ENCODE assay signal across 1 cellular context in genomic region chrX:103818844-103819243, GRCh38.
TF ChIP-seq lines count a peak whose summit lies in the region.

No MANE protein-coding gene starts in this region.

TF ChIP-seq in IMR-90, 13 proteins besides CTCF, POLR2A, EP300 and RAD21:
- TF ChIP-seq ELK1 (IDR thresholded peaks at IDR 0.05; ENCODE audit: borderline replicate concordance, low read depth, low read length), result no peak
- TF ChIP-seq CEBPB (IDR thresholded peaks at IDR 0.05; ENCODE audit: low read depth, low read length), result 0 out of 2 replicates have a peak, but pooled peaks have one; percentile 10
